Comparison of ENCODE assay signal across 30 cellular contexts in the genomic region with DNA sequence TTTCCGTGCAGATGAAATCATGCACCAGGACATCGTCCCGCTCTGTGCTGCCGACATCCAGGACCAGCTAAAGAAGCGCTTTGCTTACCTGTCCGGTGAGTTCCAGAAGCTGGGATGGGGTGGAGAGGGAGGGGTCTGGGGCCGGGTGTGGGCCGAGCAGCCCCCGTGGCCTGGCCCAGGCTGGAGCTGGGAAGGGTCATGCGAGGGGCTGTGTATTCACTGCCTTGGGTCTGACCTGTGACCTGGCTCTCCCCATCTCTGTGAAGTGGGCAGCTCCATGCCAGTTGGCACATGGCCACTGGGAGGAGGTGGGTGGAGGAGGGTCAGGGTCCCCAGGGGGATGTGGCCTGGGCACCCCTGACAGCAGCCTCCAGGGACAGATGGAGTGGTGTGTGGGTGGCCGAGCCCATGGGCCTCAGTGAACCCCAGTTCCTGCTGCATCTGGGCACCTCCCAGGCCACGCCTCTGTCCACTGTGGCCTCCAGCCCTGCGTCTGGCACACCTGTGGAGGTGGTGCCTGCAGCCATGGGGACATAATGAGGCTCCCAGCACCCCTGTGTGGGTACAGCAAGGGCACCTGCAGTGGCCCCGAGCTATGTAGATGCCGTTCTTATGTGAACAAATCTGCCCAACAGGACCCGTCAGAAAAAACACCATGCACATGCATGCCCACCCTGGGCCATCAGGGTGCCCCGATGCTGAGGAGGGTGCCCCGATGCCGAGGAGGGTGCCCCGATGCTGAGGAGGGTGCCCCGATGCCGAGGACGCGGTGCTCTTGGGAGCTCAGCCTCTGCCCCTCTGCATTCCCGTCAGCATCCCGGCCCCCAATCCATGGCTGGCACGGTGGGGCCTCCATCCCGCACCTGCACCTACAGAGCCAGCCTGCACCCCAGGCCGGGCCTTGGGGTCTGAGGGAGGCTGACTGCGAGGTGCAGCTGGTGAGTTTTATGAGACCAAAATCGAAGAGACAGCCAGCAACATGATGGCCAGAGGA.
"Had no signal": no experiment of that assay in that cellular context is flagged by ENCODE, and none has a peak within 500 bp of the region (broad histone marks: within the 10 kb centered on the region; RNA-seq: fewer than 3 reads in every experiment).

No MANE protein-coding gene starts in this region.

- H3K27ac ChIP-seq: ascending aorta, cardiac muscle cell, coronary artery, left ventricle myocardium inferior, ovary, psoas muscle, testis, transverse colon had no signal

- ATAC-seq: effector memory CD8-positive, alpha-beta T cell; psoas muscle; stimulated activated memory B cell treated with anti-CD40 and anti-IgM and Interleukin-4, amounts not matched to agents 10 μg/mL and 1 μg/mL and 100 μg/mL, for 72 hours had no signal

- H3K9me3 ChIP-seq: adrenal gland, ascending aorta, left ventricle myocardium inferior, ovary, psoas muscle, testis, transverse colon had no signal

- H3K4me2 ChIP-seq: smooth muscle cell had no signal

- H3K4me3 ChIP-seq: adrenal gland, ascending aorta, cardiac muscle cell, coronary artery, dorsolateral prefrontal cortex, left ventricle myocardium inferior, lung, ovary, psoas muscle, smooth muscle cell, testis, transverse colon had no signal

- DNase-seq: activated CD4-positive, alpha-beta T cell treated with anti-CD3 and anti-CD28 coated beads for 4 hours; activated CD4-positive, alpha-beta T cell treated with anti-CD3 and anti-CD28 coated beads, Interleukin-2, amount 50 U/mL, for 4 hours; activated effector memory CD4-positive, alpha-beta T cell treated with Interleukin-2 at 50 U/mL for 16 hours; activated naive CD4-positive, alpha-beta T cell treated with Interleukin-2 at 50 U/mL for 16 hours; activated naive CD8-positive, alpha-beta T cell treated with anti-CD3 and anti-CD28 coated beads for 36 hours; adrenal gland; cerebellar nuclear complex; effector memory CD8-positive, alpha-beta T cell; erythroblast; foreskin fibroblast; hippocampal formation; immature natural killer cell; kidney glomerular epithelial cell; left ventricle myocardium inferior; mesendoderm; nephron progenitor cell; ovary; psoas muscle; stimulated activated CD4-positive, alpha-beta T cell treated with anti-CD3 and anti-CD28 coated beads, Interleukin-1b, Interleukin-23, amount 100 ng/mL, for 48 hours; stimulated activated CD4-positive, alpha-beta T cell treated with anti-CD3 and anti-CD28 coated beads, Interleukin-4, amount 100 ng/mL, for 4 hours; stimulated activated CD8-positive, alpha-beta memory T cell treated with anti-CD3 and anti-CD28 coated beads, Interleukin-4, amount 100 ng/mL, for 48 hours; testis; transverse colon had no signal

- H3K4me1 ChIP-seq: ascending aorta, psoas muscle, testis, transverse colon had no signal

- H3K27me3 ChIP-seq: adrenal gland, ascending aorta, cardiac muscle cell, dorsolateral prefrontal cortex, ovary, testis, transverse colon had no signal

- H3K36me3 ChIP-seq: adrenal gland, ascending aorta, cardiac muscle cell, ovary, transverse colon had no signal
